ENCODE assay signal across 10 cellular contexts in genomic region chr17:45282683-45283644, GRCh38. TPM values are rescaled to one million over a fixed set of nuclear protein-coding genes. Genes with fewer than 3 reads are reported as not detected.
DNase-seq lines count a peak whose midpoint lies in the region; ATAC-seq and TF ChIP-seq lines count a peak whose summit lies in the region.
"Had no signal": no experiment of that assay in that cellular context is flagged by ENCODE, and none has a peak within 500 bp of the region (broad histone marks: within the 10 kb centered on the region; RNA-seq: fewer than 3 reads in every experiment).

No MANE protein-coding gene starts in this region.

- no peak for TF ChIP-seq POLR2A in prostate gland (IDR thresholded peaks at IDR 0.05)

- H4K8ac ChIP-seq in trophoblast cell (ENCODE audit: low read depth, low read length): no peak overlapping the region

- H3K4me3 Mint-ChIP-seq in activated T-helper 1 cell treated with anti-CD3 and anti-CD28 coated beads, Interleukin-12 subunit alpha, Interleukin-12 subunit beta, Interleukin-2, Interleukin-4 antibody, amounts not matched to agents 30 ng/mL and 10 ng/mL and 1 ng/mL, durations not matched to agents 14 hours and 24 hours and 36 hours: no peak overlapping the region

- no peak for TF ChIP-seq CTCF in fibroblast of lung (conservative IDR thresholded peaks at IDR 0.05 in 1 of 2, IDR thresholded peaks at IDR 0.05 in 1 of 2; ENCODE audit: low read depth in 1 of 2, low read length in 2 of 2)
- no peak for TF ChIP-seq CTCF in prostate gland (IDR thresholded peaks at IDR 0.05)

- H3K27ac Mint-ChIP-seq in activated T-helper 1 cell treated with anti-CD3 and anti-CD28 coated beads, Interleukin-12 subunit alpha, Interleukin-12 subunit beta, Interleukin-2, Interleukin-4 antibody, amounts not matched to agents 30 ng/mL and 10 ng/mL and 1 ng/mL, durations not matched to agents 14 hours and 24 hours and 36 hours: no peak overlapping the region

- peaks cover 28% of the 10 kb centered on the region for H3K36me3 ChIP-seq in fibroblast of lung (ENCODE audit: control insufficient read depth, insufficient read depth, low read length)
- H3K36me3 ChIP-seq in trophoblast cell (ENCODE audit: control insufficient read depth in 1 of 2, insufficient read depth in 2 of 2, low read length in 2 of 2): peaks cover 22 to 38% of the 10 kb centered on the region in 2 experiments
- peaks cover 0 to 23% of the 10 kb centered on the region in 2 donors for H3K36me3 ChIP-seq in prostate gland

- H2BK12ac ChIP-seq in trophoblast cell (ENCODE audit: low read length): no peak overlapping the region

- no peak overlapping the region for H2AK5ac ChIP-seq in trophoblast cell (ENCODE audit: low read length)

- H3K9ac ChIP-seq in fibroblast of lung (ENCODE audit: insufficient read depth, low read length): no peak overlapping the region
- H3K9ac ChIP-seq in trophoblast cell (ENCODE audit: low read length): no peak overlapping the region

- no peaks in the 10 kb centered on the region for H3K79me1 ChIP-seq in trophoblast cell (ENCODE audit: low read length)

- no peak overlapping the region for H3K18ac ChIP-seq in trophoblast cell (ENCODE audit: low read length)

- no peak overlapping the region for H3K4me3 ChIP-seq in fibroblast of lung (replicated peaks in 1 of 4; ENCODE audit: control extremely low read depth in 1 of 4, insufficient read depth in 1 of 4, low read depth in 3 of 4, low read length in 4 of 4)
- no peak overlapping the region for H3K4me3 ChIP-seq in trophoblast cell (ENCODE audit: low read depth, low read length)
- H3K4me3 ChIP-seq in prostate gland: no peak overlapping the region
- H3K4me3 ChIP-seq: thoracic aorta had no signal

- DNase-seq in DMS79 treated with DMSO at 0.1 percent for 48 hours (lab: John Stamatoyannopoulos, UW) (peak; percentile 79), NCI-H524 treated with DMSO at 0.1 percent for 48 hours (lab: John Stamatoyannopoulos, UW) (peak; percentile 81), fibroblast of lung (ENCODE audit: low read depth in 2 of 2) (peak; percentile 84 to 86), trophoblast cell (peak; percentile 32 to 41), prostate gland (ENCODE audit: low spot score) (no peak), germinal center (ENCODE audit: low spot score) (no peak)
- no peak for DNase-seq in activated T-helper 1 cell treated with anti-CD3 and anti-CD28 coated beads, Interleukin-12 subunit alpha, Interleukin-12 subunit beta, Interleukin-2, Interleukin-4 antibody, amounts not matched to agents 30 ng/mL and 10 ng/mL and 1 ng/mL, durations not matched to agents 14 hours and 24 hours and 36 hours (ENCODE audit: low spot score)

- no peak overlapping the region for H2BK120ac ChIP-seq in trophoblast cell (ENCODE audit: insufficient read depth, low read length, poor library complexity)

- WGBS in trophoblast cell (ENCODE audit: extremely low coverage, insufficient coverage, insufficient read length): no CpG with 5 or more reads among the region's 21 CpGs
- WGBS in prostate gland: 63% methylated on average over 21 of the region's 21 CpGs

- peaks cover 45% of the 10 kb centered on the region for H3K36me3 Mint-ChIP-seq in activated T-helper 1 cell treated with anti-CD3 and anti-CD28 coated beads, Interleukin-12 subunit alpha, Interleukin-12 subunit beta, Interleukin-2, Interleukin-4 antibody, amounts not matched to agents 30 ng/mL and 10 ng/mL and 1 ng/mL, durations not matched to agents 14 hours and 24 hours and 36 hours (ENCODE audit: low read depth)

- H2AFZ ChIP-seq in fibroblast of lung (ENCODE audit: low read length): no peak overlapping the region
- H2AFZ ChIP-seq in trophoblast cell (ENCODE audit: insufficient read depth, low read length, poor library complexity): no peak overlapping the region

- H3K27me3 Mint-ChIP-seq in activated T-helper 1 cell treated with anti-CD3 and anti-CD28 coated beads, Interleukin-12 subunit alpha, Interleukin-12 subunit beta, Interleukin-2, Interleukin-4 antibody, amounts not matched to agents 30 ng/mL and 10 ng/mL and 1 ng/mL, durations not matched to agents 14 hours and 24 hours and 36 hours (ENCODE audit: insufficient read depth): no peaks in the 10 kb centered on the region

- H3K4me2 ChIP-seq in fibroblast of lung (ENCODE audit: extremely low read depth, insufficient read depth, low read length) (no peak overlapping the region), trophoblast cell (ENCODE audit: low read length) (no peak overlapping the region)

- H3K4me1 ChIP-seq in fibroblast of lung (ENCODE audit: control insufficient read depth, extremely low read depth, insufficient read depth, low read length): peaks cover 13% of the 10 kb centered on the region
- H3K4me1 ChIP-seq in trophoblast cell (ENCODE audit: control insufficient read depth in 1 of 2, insufficient read depth in 2 of 2, low read length in 2 of 2): no peaks in the 10 kb centered on the region
- H3K4me1 ChIP-seq in prostate gland (replicated peaks): no peaks in the 10 kb centered on the region

- H4K91ac ChIP-seq in trophoblast cell (ENCODE audit: low read depth, low read length): no peak overlapping the region

- H3K27me3 ChIP-seq in fibroblast of lung (ENCODE audit: control insufficient read depth, insufficient read depth, low read length) (no peaks in the 10 kb centered on the region), trophoblast cell (ENCODE audit: insufficient read depth, low read length) (no peaks in the 10 kb centered on the region), prostate gland (replicated peaks; ENCODE audit: insufficient read depth) (no peaks in the 10 kb centered on the region)

- H3K9me3 ChIP-seq in fibroblast of lung (ENCODE audit: control insufficient read depth, insufficient read depth, low read depth, low read length) (no peaks in the 10 kb centered on the region), trophoblast cell (ENCODE audit: insufficient read depth, low read depth, low read length) (no peaks in the 10 kb centered on the region), prostate gland (no peaks in the 10 kb centered on the region)
- H3K9me3 ChIP-seq: thoracic aorta had no signal

- H3K9me3 Mint-ChIP-seq in activated T-helper 1 cell treated with anti-CD3 and anti-CD28 coated beads, Interleukin-12 subunit alpha, Interleukin-12 subunit beta, Interleukin-2, Interleukin-4 antibody, amounts not matched to agents 30 ng/mL and 10 ng/mL and 1 ng/mL, durations not matched to agents 14 hours and 24 hours and 36 hours: no peaks in the 10 kb centered on the region

- no peak overlapping the region for H4K12ac ChIP-seq in trophoblast cell (ENCODE audit: low read depth, low read length)

- H3K4me1 Mint-ChIP-seq in activated T-helper 1 cell treated with anti-CD3 and anti-CD28 coated beads, Interleukin-12 subunit alpha, Interleukin-12 subunit beta, Interleukin-2, Interleukin-4 antibody, amounts not matched to agents 30 ng/mL and 10 ng/mL and 1 ng/mL, durations not matched to agents 14 hours and 24 hours and 36 hours (ENCODE audit: low read depth): peaks cover 9% of the 10 kb centered on the region

- no peak overlapping the region for H2BK5ac ChIP-seq in trophoblast cell (ENCODE audit: low read depth, low read length, poor library complexity)

- intact Hi-C loops in activated T-helper 1 cell treated with anti-CD3 and anti-CD28 coated beads, Interleukin-12 subunit alpha, Interleukin-12 subunit beta, Interleukin-2, Interleukin-4 antibody, amounts not matched to agents 30 ng/mL and 10 ng/mL and 1 ng/mL, durations not matched to agents 14 hours and 24 hours and 36 hours (cut with micrococcal nuclease): no loop called here
- intact Hi-C loops in prostate gland (cut with DNase I): no loop called here

- H3K14ac ChIP-seq in trophoblast cell (ENCODE audit: low read length): no peak overlapping the region

- H3K27ac ChIP-seq in fibroblast of lung (ENCODE audit: insufficient read depth, low read length) (peak overlapping the region; percentile 30), trophoblast cell (ENCODE audit: low read depth, low read length) (no peak overlapping the region), prostate gland (peak overlapping the region in 1 of 2 donors; percentile 50)
- H3K27ac ChIP-seq: thoracic aorta had no signal

- no peak overlapping the region for H3K4ac ChIP-seq in trophoblast cell (ENCODE audit: low read depth, low read length)

- no peaks in the 10 kb centered on the region for H3K79me2 ChIP-seq in fibroblast of lung (ENCODE audit: control insufficient read depth, insufficient read depth, low read length)
- H3K79me2 ChIP-seq in trophoblast cell (ENCODE audit: control insufficient read depth, insufficient read depth, low read length, poor library complexity): no peaks in the 10 kb centered on the region

- H4K20me1 ChIP-seq in fibroblast of lung (ENCODE audit: control insufficient read depth, extremely low read depth, insufficient read depth, low read length): no peaks in the 10 kb centered on the region

- no peak overlapping the region for H3K23ac ChIP-seq in trophoblast cell (ENCODE audit: low read length)

- no peak for ATAC-seq in GM21723 (IDR thresholded peaks at IDR 0.05; ENCODE audit: unreplicated experiment)

RNA-seq across cellular contexts. Expression of gene SPATA32, which starts 21.1 kb away (rescaled TPM):
- total RNA-seq in fibroblast of lung (not detected in 2 replicates), prostate gland (1 to 10 TPM in 1 of 2 donors, not detected in 1; 3.2 TPM)
- not detected in 2 replicates for polyA plus RNA-seq in fibroblast of lung
- polyA plus RNA-seq in fibroblast of lung (2012): not detected in 2 replicates
- polyA minus RNA-seq in fibroblast of lung (ENCODE audit: low replicate concordance): not detected in 2 replicates
- polyA plus RNA-seq in trophoblast cell (2013): not detected in 2 replicates
- 0.44 and 0.56 TPM in 2 replicates for total RNA-seq in activated T-helper 1 cell treated with anti-CD3 and anti-CD28 coated beads, Interleukin-12 subunit alpha, Interleukin-12 subunit beta, Interleukin-2, Interleukin-4 antibody, amounts not matched to agents 30 ng/mL and 10 ng/mL and 1 ng/mL, durations not matched to agents 14 hours and 24 hours and 36 hours
- total RNA-seq: posterior vena cava, thoracic aorta had no signal

RNA-seq across cellular contexts. Expression of gene MAP3K14, which starts 33.9 kb away (rescaled TPM):
- total RNA-seq in fibroblast of lung: 3.6 TPM in 2 replicates
- polyA plus RNA-seq in fibroblast of lung: 3.9 and 5.2 TPM in 2 replicates
- polyA plus RNA-seq in fibroblast of lung (2012): 3.8 and 5.8 TPM in 2 replicates
- polyA minus RNA-seq in fibroblast of lung (ENCODE audit: low replicate concordance): 3.6 and 6.0 TPM in 2 replicates
- 1.1 and 1.3 TPM in 2 replicates for polyA plus RNA-seq in trophoblast cell (2013)
- total RNA-seq in activated T-helper 1 cell treated with anti-CD3 and anti-CD28 coated beads, Interleukin-12 subunit alpha, Interleukin-12 subunit beta, Interleukin-2, Interleukin-4 antibody, amounts not matched to agents 30 ng/mL and 10 ng/mL and 1 ng/mL, durations not matched to agents 14 hours and 24 hours and 36 hours: 64.4 and 64.7 TPM in 2 replicates
- total RNA-seq in prostate gland: 10 to 100 TPM; 12.5 to 16.1 TPM

Comparison
In these comparisons a context has a peak if more than half of its experiments do, and no peak if none do; other contexts are left out.
1. DNase-seq: peak in DMS79 treated with DMSO at 0.1 percent for 48 hours (single experiment), NCI-H524 treated with DMSO at 0.1 percent for 48 hours (single experiment), fibroblast of lung (2 of 2) and trophoblast cell (2 of 2); none in activated T-helper 1 cell treated with anti-CD3 and anti-CD28 coated beads, Interleukin-12 subunit alpha, Interleukin-12 subunit beta, Interleukin-2, Interleukin-4 antibody, amounts not matched to agents 30 ng/mL and 10 ng/mL and 1 ng/mL, durations not matched to agents 14 hours and 24 hours and 36 hours (single experiment), prostate gland (single experiment) and germinal center (single experiment).